11 cellular contexts compared by ENCODE assay signal in genomic region chr4:74109894-74110605, GRCh38. TPM values are rescaled to one million over a fixed set of nuclear protein-coding genes. Genes with fewer than 3 reads are reported as not detected.
DNase-seq lines count a peak whose midpoint lies in the region; ATAC-seq and TF ChIP-seq lines count a peak whose summit lies in the region.
"Had no signal": no experiment of that assay in that cellular context is flagged by ENCODE, and none has a peak within 500 bp of the region (broad histone marks: within the 10 kb centered on the region; RNA-seq: fewer than 3 reads in every experiment).

No MANE protein-coding gene starts in this region.

- intact Hi-C loops in gastrocnemius medialis (cut with DNase I; ENCODE audit: low total_unique reads), result no loop called here

- no peaks in the 10 kb centered on the region for H3K9me3 ChIP-seq in gastrocnemius medialis

- H3K4me1 ChIP-seq in gastrocnemius medialis, result peaks cover 9 to 27% of the 10 kb centered on the region in 2 donors

- ATAC-seq in SK-N-SH treated with all-trans-retinoic acid at 6 μM for 48 hours (peak; percentile 83), gastrocnemius medialis (no peak), GM18505 (IDR thresholded peaks at IDR 0.05; ENCODE audit: unreplicated experiment) (no peak)

- H3K4me3 ChIP-seq in gastrocnemius medialis, result no peak overlapping the region
- H3K4me3 ChIP-seq: adrenal gland had no signal

- H3K27ac ChIP-seq in gastrocnemius medialis, result peak overlapping the region; percentile 65 to 75 (median 72)
- H3K27ac ChIP-seq: VCaP had no signal

- no peak for TF ChIP-seq POLR2A in gastrocnemius medialis (IDR thresholded peaks at IDR 0.05)
- no peak for TF ChIP-seq POLR2A in GM18505 (IDR thresholded peaks at IDR 0.05; ENCODE audit: borderline replicate concordance, extremely low read depth, insufficient read depth, insufficient read length)

- peak; percentile 19 for DNase-seq in GM03348 (ENCODE audit: low spot score)
- DNase-seq in fibroblast of peridontal ligament (ENCODE audit: extremely low read depth), result peak; percentile 86
- no peak for DNase-seq in gastrocnemius medialis
- DNase-seq in HuH-7 (ENCODE audit: low spot score), result no peak
- DNase-seq in activated T-cell treated with anti-CD3 and anti-CD28 coated beads for 4 hours, result no peak
- no peak for DNase-seq in GM10266 (ENCODE audit: extremely low spot score)
- DNase-seq: NCI-H2171 treated with DMSO at 0.1 percent for 48 hours had no signal

- H3K36me3 ChIP-seq in gastrocnemius medialis, result no peaks in the 10 kb centered on the region
- H3K36me3 ChIP-seq: adrenal gland had no signal

- TF ChIP-seq CTCF in gastrocnemius medialis (IDR thresholded peaks at IDR 0.05 in 4 of 5, conservative IDR thresholded peaks at IDR 0.05 in 1 of 5) (no peak), GM10266 (IDR thresholded peaks at IDR 0.05; ENCODE audit: control insufficient read depth, insufficient read depth, low read depth, missing control alignments) (no peak)

- in situ Hi-C loops in gastrocnemius medialis (cut with MboI; ENCODE audit: low sequenced_read_pairs in 4 of 4), result no loop called here

- H3K27me3 ChIP-seq in gastrocnemius medialis, result no peaks in the 10 kb centered on the region
- H3K27me3 ChIP-seq: adrenal gland had no signal

TF ChIP-seq in SK-N-SH treated with all-trans-retinoic acid at 6 μM for 48 hours, 23 proteins besides CTCF, POLR2A, EP300 and RAD21:
- TF ChIP-seq BACH2 (CRISPR knock-in tag; IDR thresholded peaks at IDR 0.05; ENCODE audit: borderline replicate concordance) (no peak), CSDC2 (CRISPR knock-in tag; IDR thresholded peaks at IDR 0.05) (no peak), PPARA (CRISPR knock-in tag; IDR thresholded peaks at IDR 0.05; ENCODE audit: borderline replicate concordance) (no peak), ZC3H10 (CRISPR knock-in tag; IDR thresholded peaks at IDR 0.05) (no peak)

RNA-seq across cellular contexts. Expression of gene CXCL2, which starts 11.1 kb away (rescaled TPM):
- total RNA-seq in gastrocnemius medialis, result 10 to 100 TPM; 22.2 to 46.8 (median 30.5) TPM

RNA-seq across cellular contexts. Expression of gene MTHFD2L, which starts 47.9 kb away (rescaled TPM):
- total RNA-seq in gastrocnemius medialis, result 10 to 100 TPM in 1 of 4 donors, 1 to 10 TPM in 3; 7.0 to 11.0 (median 7.8) TPM

Comparison
In these comparisons a context has a peak if more than half of its experiments do, and no peak if none do; other contexts are left out.
1. DNase-seq: peak in GM03348 (single experiment) and fibroblast of peridontal ligament (single experiment); none in gastrocnemius medialis (0 of 2), HuH-7 (single experiment), activated T-cell treated with anti-CD3 and anti-CD28 coated beads for 4 hours (single experiment) and GM10266 (single experiment).